In the genomic region with DNA sequence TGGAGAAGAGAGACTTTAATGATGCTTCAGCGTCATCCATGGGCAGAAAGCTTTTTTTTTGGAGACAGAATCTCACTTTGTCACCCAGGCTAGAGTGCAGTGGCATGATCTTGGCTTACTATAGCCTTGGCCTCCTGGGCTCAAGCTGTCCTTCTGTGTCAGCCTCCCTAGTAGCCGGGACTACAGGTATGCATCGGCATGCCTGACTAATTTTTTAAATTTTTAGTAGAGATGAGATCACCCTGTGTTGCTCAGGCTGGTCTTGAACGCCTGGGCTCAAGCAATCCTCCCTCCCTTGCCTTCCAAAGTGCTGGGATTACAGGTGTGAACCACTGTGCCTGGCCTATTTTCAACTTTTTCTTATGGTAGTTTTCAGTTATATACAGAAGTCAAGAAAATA, we compare ENCODE assay signal across 24 cellular contexts.
"Had no signal": no experiment of that assay in that cellular context is flagged by ENCODE, and none has a peak within 500 bp of the region (broad histone marks: within the 10 kb centered on the region; RNA-seq: fewer than 3 reads in every experiment).

No MANE protein-coding gene starts in this region.

- H3K27me3 ChIP-seq: colonic mucosa, esophagus muscularis mucosa, foreskin keratinocyte, gastroesophageal sphincter, heart right ventricle, left lung had no signal

- H3K4me3 Mint-ChIP-seq: dendritic cell treated with granulocyte-macrophage colony-stimulating factor and Interleukin-4, amounts not matched to agents 40 ng/mL and 50 ng/mL, for 4 days; effector memory CD8-positive, alpha-beta T cell; endodermal cell; mesothelial cell of epicardium had no signal

- H3K4me1 ChIP-seq: colonic mucosa, foreskin keratinocyte, heart right ventricle, left lung, lower lobe of right lung had no signal

- H3K27ac ChIP-seq: colonic mucosa, esophagus muscularis mucosa, foreskin keratinocyte, gastroesophageal sphincter, heart right ventricle, left lung, lower lobe of right lung had no signal

- FAIRE-seq: endometrium, endothelial cell of umbilical vein, frontal cortex, islet of Langerhans, keratinocyte had no signal

- H3K4me3 ChIP-seq: colonic mucosa, esophagus muscularis mucosa, gastroesophageal sphincter, heart right ventricle, left lung, lower lobe of right lung, mucosa of descending colon had no signal

- H3K9me3 ChIP-seq: colonic mucosa had no signal

- H3K36me3 ChIP-seq: colonic mucosa, left lung had no signal

- H3K27me3 Mint-ChIP-seq: dendritic cell treated with granulocyte-macrophage colony-stimulating factor and Interleukin-4, amounts not matched to agents 40 ng/mL and 50 ng/mL, for 4 days; effector memory CD8-positive, alpha-beta T cell had no signal

- H3K27ac Mint-ChIP-seq: dendritic cell treated with granulocyte-macrophage colony-stimulating factor and Interleukin-4, amounts not matched to agents 40 ng/mL and 50 ng/mL, for 4 days; effector memory CD8-positive, alpha-beta T cell; endodermal cell; mesothelial cell of epicardium had no signal

- DNase-seq: cerebellar nuclear complex; colonic mucosa; cortex of kidney; effector CD8-positive, alpha-beta T cell; effector memory CD8-positive, alpha-beta T cell; endodermal cell; foreskin keratinocyte; head of caudate nucleus; heart right ventricle; hippocampal formation; left lung; left ventricle myocardium superior; lower lobe of right lung; mesenchymal stem cell; mucosa of descending colon had no signal

- H3K4me1 Mint-ChIP-seq: endodermal cell had no signal

- H3K9me3 Mint-ChIP-seq: effector memory CD8-positive, alpha-beta T cell had no signal
